Comparison of ENCODE assay signal across 21 cellular contexts in the genomic region with DNA sequence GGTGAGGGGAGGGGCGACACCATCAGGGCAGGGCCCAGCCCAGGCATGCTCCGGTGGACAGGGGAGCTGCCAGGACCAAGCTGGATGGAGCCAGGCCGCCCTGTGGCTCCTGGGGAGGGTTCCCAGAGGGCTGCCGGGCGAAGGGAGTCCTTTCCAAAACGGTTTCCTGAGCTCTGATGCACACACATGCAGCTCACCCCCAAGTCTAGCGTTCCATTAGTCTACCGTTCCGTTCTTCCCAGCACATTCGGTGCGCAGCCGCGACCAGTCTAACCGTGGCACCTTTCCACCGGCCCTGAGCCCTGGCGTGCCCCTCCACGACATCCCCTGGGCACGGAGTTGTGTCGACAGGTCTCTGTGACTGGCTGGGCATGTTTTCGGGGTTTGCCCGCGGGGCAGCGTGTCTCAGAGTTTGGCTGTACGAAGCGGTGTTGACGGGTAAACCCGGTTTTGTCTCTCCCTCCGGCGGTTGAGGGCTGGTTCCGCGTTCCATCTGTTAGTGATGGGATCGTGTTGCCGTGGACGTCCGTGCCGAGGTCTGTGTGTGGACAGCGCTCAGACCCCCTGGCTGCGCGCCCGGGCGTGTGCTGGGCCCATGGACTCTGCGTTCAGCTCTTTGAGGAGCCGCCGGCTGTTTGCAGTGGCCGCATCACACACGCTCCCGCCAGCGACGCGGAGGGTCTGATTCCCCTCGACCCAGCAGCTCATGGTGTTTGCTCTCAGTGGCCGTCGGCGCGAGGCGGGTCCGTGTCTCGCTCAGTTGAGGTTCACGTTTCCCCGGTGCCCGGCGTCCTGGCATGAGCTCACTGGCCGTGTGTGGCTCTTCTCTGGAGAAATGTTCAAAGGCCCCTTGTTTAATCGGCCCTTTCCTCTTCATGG.
DNase-seq lines count a peak whose midpoint lies in the region; ATAC-seq and TF ChIP-seq lines count a peak whose summit lies in the region.
"Had no signal": no experiment of that assay in that cellular context is flagged by ENCODE, and none has a peak within 500 bp of the region (broad histone marks: within the 10 kb centered on the region; RNA-seq: fewer than 3 reads in every experiment).

No MANE protein-coding gene starts in this region.

- peaks cover 3% of the 10 kb centered on the region; the same call in 1 of the 2 replicates for H3K27me3 Mint-ChIP-seq in WTC11 (ENCODE audit: low read depth)
- no peaks in the 10 kb centered on the region for H3K27me3 Mint-ChIP-seq in nephron progenitor cell (ENCODE audit: low read depth, poor library complexity)

- H3K4me1 Mint-ChIP-seq in WTC11 (no peaks in the 10 kb centered on the region), nephron progenitor cell (peaks cover 75% of the 10 kb centered on the region)
- H3K4me1 Mint-ChIP-seq: CD4-positive, CD25-positive, alpha-beta regulatory T cell had no signal

- H3K36me3 ChIP-seq in upper lobe of right lung = no peaks in the 10 kb centered on the region

- ATAC-seq in WTC11 (peak; percentile 33; the same call in 1 of the 2 replicates), foreskin keratinocyte (peak; percentile 24), upper lobe of right lung (peak; percentile 28)
- ATAC-seq: SK-N-SH treated with all-trans-retinoic acid at 6 μM for 48 hours had no signal

- H3K9me3 ChIP-seq in upper lobe of right lung = no peaks in the 10 kb centered on the region

- H3K9me3 Mint-ChIP-seq in WTC11 (no peaks in the 10 kb centered on the region), nephron progenitor cell (no peaks in the 10 kb centered on the region)
- H3K9me3 Mint-ChIP-seq: CD4-positive, CD25-positive, alpha-beta regulatory T cell had no signal

- H3K27me3 ChIP-seq in foreskin keratinocyte (peaks cover 6% of the 10 kb centered on the region), upper lobe of right lung (peaks cover 6% of the 10 kb centered on the region)

- no peaks in the 10 kb centered on the region for H3K4me1 ChIP-seq in foreskin keratinocyte
- H3K4me1 ChIP-seq in upper lobe of right lung = no peaks in the 10 kb centered on the region

- in situ Hi-C loops in GM13977 (cut with MboI; ENCODE audit: low pct_unique_long_range_greater_than_20kb, low sequenced_read_pairs, unreplicated experiment) = no loop called here

- POLR2A ChIA-PET in WTC11 (lab: Charles Lee) = no interaction called here

- TF ChIP-seq CTCF in WTC11 (IDR thresholded peaks at IDR 0.05) = no peak
- TF ChIP-seq CTCF in foreskin keratinocyte (conservative IDR thresholded peaks at IDR 0.05) = no peak
- no peak for TF ChIP-seq CTCF in nephron progenitor cell (IDR thresholded peaks at IDR 0.05)
- no peak for TF ChIP-seq CTCF in upper lobe of right lung (IDR thresholded peaks at IDR 0.05)
- TF ChIP-seq CTCF in GM13977 (IDR thresholded peaks at IDR 0.05; ENCODE audit: extremely low read depth, insufficient read depth, missing control alignments) = no peak

- H3K4me3 Mint-ChIP-seq in WTC11 (no peak overlapping the region), nephron progenitor cell (peak overlapping the region; percentile 32)
- H3K4me3 Mint-ChIP-seq: CD4-positive, CD25-positive, alpha-beta regulatory T cell had no signal

- no peak for DNase-seq in WTC11 (ENCODE audit: low spot score)
- DNase-seq in foreskin keratinocyte = peak in 1 of 2 donors; percentile 4
- DNase-seq in nephron progenitor cell = no peak
- DNase-seq in upper lobe of right lung = no peak
- no peak for DNase-seq in C1 segment of cervical spinal cord (lab: John Stamatoyannopoulos, UW)
- no peak for DNase-seq in GM13977 (ENCODE audit: low spot score)
- no peak for DNase-seq in NCI-H187 treated with DMSO at 0.1 percent for 48 hours (lab: John Stamatoyannopoulos, UW)
- no peak for DNase-seq in AML-193 (lab: John Stamatoyannopoulos, UW)
- DNase-seq: ACHN; CD4-positive, CD25-positive, alpha-beta regulatory T cell; COR-L47; DMS 273 treated with DMSO at 0.1 percent for 48 hours; KBM-7; NCI-H1417 treated with DMSO at 0.1 percent for 48 hours; NCI-H1930; NCI-H226; NCI-H524; NCI-H82; OCI-M1; Right ventricle myocardium superior had no signal

- H3K4me3 ChIP-seq in upper lobe of right lung = no peak overlapping the region

- H3K36me3 Mint-ChIP-seq in WTC11 = no peaks in the 10 kb centered on the region
- H3K36me3 Mint-ChIP-seq in nephron progenitor cell (ENCODE audit: low read depth) = peaks cover 31% of the 10 kb centered on the region
- H3K36me3 Mint-ChIP-seq: CD4-positive, CD25-positive, alpha-beta regulatory T cell had no signal

- intact Hi-C loops in upper lobe of right lung (cut with DNase I) = no loop called here

- H3K27ac Mint-ChIP-seq in WTC11 = no peak overlapping the region; the same call in 1 of the 2 replicates
- peak overlapping the region; percentile 39 for H3K27ac Mint-ChIP-seq in nephron progenitor cell
- H3K27ac Mint-ChIP-seq: CD4-positive, CD25-positive, alpha-beta regulatory T cell had no signal

- H3K27ac ChIP-seq in foreskin keratinocyte (no peak overlapping the region), upper lobe of right lung (no peak overlapping the region)

- CTCF ChIA-PET in WTC11 (lab: Charles Lee) = no interaction called here

TF ChIP-seq in WTC11, 78 proteins besides CTCF, POLR2A, EP300 and RAD21:
- TF ChIP-seq CREM (CRISPR knock-in tag; IDR thresholded peaks at IDR 0.05) (no peak), TEAD4 (CRISPR knock-in tag; IDR thresholded peaks at IDR 0.05) (no peak), ZNF396 (CRISPR knock-in tag; IDR thresholded peaks at IDR 0.05; ENCODE audit: borderline replicate concordance) (no peak), MYBL2 (CRISPR knock-in tag; IDR thresholded peaks at IDR 0.05) (no peak)
- TF ChIP-seq, protein P1, sequence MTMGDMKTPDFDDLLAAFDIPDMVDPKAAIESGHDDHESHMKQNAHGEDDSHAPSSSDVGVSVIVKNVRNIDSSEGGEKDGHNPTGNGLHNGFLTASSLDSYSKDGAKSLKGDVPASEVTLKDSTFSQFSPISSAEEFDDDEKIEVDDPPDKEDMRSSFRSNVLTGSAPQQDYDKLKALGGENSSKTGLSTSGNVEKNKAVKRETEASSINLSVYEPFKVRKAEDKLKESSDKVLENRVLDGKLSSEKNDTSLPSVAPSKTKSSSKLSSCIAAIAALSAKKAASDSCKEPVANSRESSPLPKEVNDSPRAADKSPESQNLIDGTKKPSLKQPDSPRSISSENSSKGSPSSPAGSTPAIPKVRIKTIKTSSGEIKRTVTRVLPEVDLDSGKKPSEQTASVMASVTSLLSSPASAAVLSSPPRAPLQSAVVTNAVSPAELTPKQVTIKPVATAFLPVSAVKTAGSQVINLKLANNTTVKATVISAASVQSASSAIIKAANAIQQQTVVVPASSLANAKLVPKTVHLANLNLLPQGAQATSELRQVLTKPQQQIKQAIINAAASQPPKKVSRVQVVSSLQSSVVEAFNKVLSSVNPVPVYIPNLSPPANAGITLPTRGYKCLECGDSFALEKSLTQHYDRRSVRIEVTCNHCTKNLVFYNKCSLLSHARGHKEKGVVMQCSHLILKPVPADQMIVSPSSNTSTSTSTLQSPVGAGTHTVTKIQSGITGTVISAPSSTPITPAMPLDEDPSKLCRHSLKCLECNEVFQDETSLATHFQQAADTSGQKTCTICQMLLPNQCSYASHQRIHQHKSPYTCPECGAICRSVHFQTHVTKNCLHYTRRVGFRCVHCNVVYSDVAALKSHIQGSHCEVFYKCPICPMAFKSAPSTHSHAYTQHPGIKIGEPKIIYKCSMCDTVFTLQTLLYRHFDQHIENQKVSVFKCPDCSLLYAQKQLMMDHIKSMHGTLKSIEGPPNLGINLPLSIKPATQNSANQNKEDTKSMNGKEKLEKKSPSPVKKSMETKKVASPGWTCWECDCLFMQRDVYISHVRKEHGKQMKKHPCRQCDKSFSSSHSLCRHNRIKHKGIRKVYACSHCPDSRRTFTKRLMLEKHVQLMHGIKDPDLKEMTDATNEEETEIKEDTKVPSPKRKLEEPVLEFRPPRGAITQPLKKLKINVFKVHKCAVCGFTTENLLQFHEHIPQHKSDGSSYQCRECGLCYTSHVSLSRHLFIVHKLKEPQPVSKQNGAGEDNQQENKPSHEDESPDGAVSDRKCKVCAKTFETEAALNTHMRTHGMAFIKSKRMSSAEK (CRISPR knock-in tag; IDR thresholded peaks at IDR 0.05; ENCODE audit: borderline replicate concordance) = no peak
- TF ChIP-seq, protein P2, sequence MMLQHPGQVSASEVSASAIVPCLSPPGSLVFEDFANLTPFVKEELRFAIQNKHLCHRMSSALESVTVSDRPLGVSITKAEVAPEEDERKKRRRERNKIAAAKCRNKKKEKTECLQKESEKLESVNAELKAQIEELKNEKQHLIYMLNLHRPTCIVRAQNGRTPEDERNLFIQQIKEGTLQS (CRISPR knock-in tag; conservative IDR thresholded peaks at IDR 0.05) = no peak
- TF ChIP-seq, protein P3, sequence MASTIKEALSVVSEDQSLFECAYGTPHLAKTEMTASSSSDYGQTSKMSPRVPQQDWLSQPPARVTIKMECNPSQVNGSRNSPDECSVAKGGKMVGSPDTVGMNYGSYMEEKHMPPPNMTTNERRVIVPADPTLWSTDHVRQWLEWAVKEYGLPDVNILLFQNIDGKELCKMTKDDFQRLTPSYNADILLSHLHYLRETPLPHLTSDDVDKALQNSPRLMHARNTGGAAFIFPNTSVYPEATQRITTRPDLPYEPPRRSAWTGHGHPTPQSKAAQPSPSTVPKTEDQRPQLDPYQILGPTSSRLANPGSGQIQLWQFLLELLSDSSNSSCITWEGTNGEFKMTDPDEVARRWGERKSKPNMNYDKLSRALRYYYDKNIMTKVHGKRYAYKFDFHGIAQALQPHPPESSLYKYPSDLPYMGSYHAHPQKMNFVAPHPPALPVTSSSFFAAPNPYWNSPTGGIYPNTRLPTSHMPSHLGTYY (CRISPR knock-in tag; IDR thresholded peaks at IDR 0.05) = no peak
- TF ChIP-seq, protein P4, sequence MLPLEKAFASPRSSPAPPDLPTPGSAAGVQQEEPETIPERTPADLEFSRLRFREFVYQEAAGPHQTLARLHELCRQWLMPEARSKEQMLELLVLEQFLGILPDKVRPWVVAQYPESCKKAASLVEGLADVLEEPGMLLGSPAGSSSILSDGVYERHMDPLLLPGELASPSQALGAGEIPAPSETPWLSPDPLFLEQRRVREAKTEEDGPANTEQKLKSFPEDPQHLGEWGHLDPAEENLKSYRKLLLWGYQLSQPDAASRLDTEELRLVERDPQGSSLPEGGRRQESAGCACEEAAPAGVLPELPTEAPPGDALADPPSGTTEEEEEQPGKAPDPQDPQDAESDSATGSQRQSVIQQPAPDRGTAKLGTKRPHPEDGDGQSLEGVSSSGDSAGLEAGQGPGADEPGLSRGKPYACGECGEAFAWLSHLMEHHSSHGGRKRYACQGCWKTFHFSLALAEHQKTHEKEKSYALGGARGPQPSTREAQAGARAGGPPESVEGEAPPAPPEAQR (CRISPR knock-in tag; IDR thresholded peaks at IDR 0.05) = no peak
- TF ChIP-seq, protein P5, sequence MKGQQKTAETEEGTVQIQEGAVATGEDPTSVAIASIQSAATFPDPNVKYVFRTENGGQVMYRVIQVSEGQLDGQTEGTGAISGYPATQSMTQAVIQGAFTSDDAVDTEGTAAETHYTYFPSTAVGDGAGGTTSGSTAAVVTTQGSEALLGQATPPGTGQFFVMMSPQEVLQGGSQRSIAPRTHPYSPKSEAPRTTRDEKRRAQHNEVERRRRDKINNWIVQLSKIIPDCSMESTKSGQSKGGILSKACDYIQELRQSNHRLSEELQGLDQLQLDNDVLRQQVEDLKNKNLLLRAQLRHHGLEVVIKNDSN (CRISPR knock-in tag; IDR thresholded peaks at IDR 0.05) = no peak
